Comparison of ENCODE assay signal across 28 cellular contexts in genomic region chr1:4066860-4067599, GRCh38.
DNase-seq lines count a peak whose midpoint lies in the region; ATAC-seq, FAIRE-seq and TF ChIP-seq lines count a peak whose summit lies in the region.
"Had no signal": no experiment of that assay in that cellular context is flagged by ENCODE, and none has a peak within 500 bp of the region (broad histone marks: within the 10 kb centered on the region; RNA-seq: fewer than 3 reads in every experiment).

No MANE protein-coding gene starts in this region.

- H3K27ac ChIP-seq in H9 (ENCODE audit: insufficient read length, low read depth, low read length) (no peak overlapping the region), HEK293 (ENCODE audit: extremely low read depth, low read depth, low read length) (no peak overlapping the region), K562 (ENCODE audit: extremely low read depth, low read depth, low read length) (no peak overlapping the region), mesenchymal stem cell (ENCODE audit: low read length, poor library complexity, severe bottlenecking) (no peak overlapping the region), OCI-LY7 (ENCODE audit: low read depth, low read length, poor library complexity, severe bottlenecking) (no peak overlapping the region)
- H3K27ac ChIP-seq: BLaER1 had no signal

- H4K5ac ChIP-seq in H9 (ENCODE audit: insufficient read length, low read depth, low read length): peak overlapping the region; percentile 59

- H2AK5ac ChIP-seq in H9 (ENCODE audit: insufficient read length, low read length): no peak overlapping the region
- H2AK5ac ChIP-seq in mesenchymal stem cell (ENCODE audit: low read length, severe bottlenecking): no peak overlapping the region

- no peak overlapping the region for H3K56ac ChIP-seq in H9 (ENCODE audit: insufficient read length, low read depth, low read length)

- TF ChIP-seq POLR2A in K562 (conservative IDR thresholded peaks at IDR 0.05): no peak
- no peak for TF ChIP-seq POLR2A in GM12892 (IDR thresholded peaks at IDR 0.05; ENCODE audit: low read depth, low read length)

- H2BK15ac ChIP-seq in H9 (ENCODE audit: low read depth, low read length): no peak overlapping the region
- no peak overlapping the region for H2BK15ac ChIP-seq in mesenchymal stem cell (ENCODE audit: low read depth, poor library complexity, severe bottlenecking)

- no peak for TF ChIP-seq CTCF in H9 (conservative IDR thresholded peaks at IDR 0.05)
- no peak for TF ChIP-seq CTCF in HEK293 (tag by site-specific recombination; IDR thresholded peaks at IDR 0.05)
- TF ChIP-seq CTCF in K562 (IDR thresholded peaks at IDR 0.05 in 2 of 3, conservative IDR thresholded peaks at IDR 0.05 in 1 of 3; ENCODE audit: insufficient read depth in 2 of 3, low read depth in 1 of 3, low read length in 3 of 3): no peak
- TF ChIP-seq CTCF in OCI-LY7 (conservative IDR thresholded peaks at IDR 0.05; ENCODE audit: low read length): no peak

- H2BK120ac ChIP-seq in H9 (ENCODE audit: low read depth, low read length, poor library complexity, severe bottlenecking) (no peak overlapping the region), mesenchymal stem cell (ENCODE audit: low read depth, low read length) (no peak overlapping the region)

- H2AFZ ChIP-seq in H9 (ENCODE audit: low read length) (no peak overlapping the region), K562 (ENCODE audit: low read depth, low read length) (no peak overlapping the region), mesenchymal stem cell (ENCODE audit: low read depth, low read length) (no peak overlapping the region), OCI-LY7 (ENCODE audit: low read length) (no peak overlapping the region)

- H3K14ac ChIP-seq in H9 (ENCODE audit: insufficient read depth, low read length) (no peak overlapping the region), mesenchymal stem cell (ENCODE audit: low read length in 2 of 2) (no peak overlapping the region)

- H3K9me3 Mint-ChIP-seq in H9: no peaks in the 10 kb centered on the region
- no peaks in the 10 kb centered on the region for H3K9me3 Mint-ChIP-seq in activated naive CD4-positive, alpha-beta T cell treated with anti-CD3 and anti-CD28 coated beads for 36 hours
- H3K9me3 Mint-ChIP-seq: CD4-positive, alpha-beta memory T cell; CD4-positive, CD25-positive, alpha-beta regulatory T cell; CD8-positive, alpha-beta memory T cell had no signal

- ATAC-seq in K562 (no peak), HG03108 (IDR thresholded peaks at IDR 0.05; ENCODE audit: unreplicated experiment) (no peak)
- ATAC-seq: GM12878 had no signal

- H3K4me3 Mint-ChIP-seq in H9: no peak overlapping the region
- no peak overlapping the region for H3K4me3 Mint-ChIP-seq in activated naive CD4-positive, alpha-beta T cell treated with anti-CD3 and anti-CD28 coated beads for 36 hours
- H3K4me3 Mint-ChIP-seq: CD14-positive monocyte; CD4-positive, alpha-beta memory T cell; CD4-positive, CD25-positive, alpha-beta regulatory T cell; CD8-positive, alpha-beta memory T cell had no signal

- no peak overlapping the region for H3K23ac ChIP-seq in H9 (ENCODE audit: insufficient read length, low read depth, low read length)
- no peak overlapping the region for H3K23ac ChIP-seq in mesenchymal stem cell (ENCODE audit: low read length in 2 of 2)

- H3K4me1 ChIP-seq in H9 (ENCODE audit: insufficient read depth, low read length) (peaks cover 10% of the 10 kb centered on the region; the same call in 1 of the 2 replicates), HEK293 (ENCODE audit: control insufficient read depth, insufficient read depth, low read length) (no peaks in the 10 kb centered on the region), K562 (replicated peaks in 1 of 2; ENCODE audit: control insufficient read depth in 2 of 2, insufficient read depth in 2 of 2, low read length in 2 of 2) (peaks cover 0 to 4% of the 10 kb centered on the region in 2 experiments; a peak in 1 of 5 replicates), mesenchymal stem cell (ENCODE audit: control insufficient read depth, insufficient read depth, low read depth, low read length) (no peaks in the 10 kb centered on the region), OCI-LY7 (ENCODE audit: insufficient read depth, low read length, poor library complexity, severe bottlenecking) (peaks cover 30% of the 10 kb centered on the region)
- H3K4me1 ChIP-seq: BE2C had no signal

- H3K9me3 ChIP-seq in H9 (ENCODE audit: control insufficient read depth, low read depth, low read length) (no peaks in the 10 kb centered on the region), HEK293 (ENCODE audit: control insufficient read depth, insufficient read depth, low read depth, low read length) (no peaks in the 10 kb centered on the region), K562 (replicated peaks; ENCODE audit: control insufficient read depth, insufficient read depth, low read depth, low read length) (peaks cover 2% of the 10 kb centered on the region; the same call in 1 of the 2 replicates), mesenchymal stem cell (ENCODE audit: control insufficient read depth, low read length) (no peaks in the 10 kb centered on the region), OCI-LY7 (ENCODE audit: low read length) (no peaks in the 10 kb centered on the region)
- H3K9me3 ChIP-seq: BE2C, BLaER1 had no signal

- H4K20me1 ChIP-seq in H9 (ENCODE audit: control insufficient read depth, insufficient read depth, insufficient read length) (no peaks in the 10 kb centered on the region), K562 (replicated peaks; ENCODE audit: control insufficient read depth, insufficient read depth, low read length) (no peaks in the 10 kb centered on the region), OCI-LY7 (ENCODE audit: insufficient read depth, low read length) (no peaks in the 10 kb centered on the region)
- H4K20me1 ChIP-seq: BLaER1 had no signal

- 100% methylated on average over 1 of the region's 3 CpGs for WGBS in H9 (ENCODE audit: extremely low coverage, insufficient read length, low lambda C conversion rate)
- WGBS in K562 (ENCODE audit: insufficient coverage, low coverage, missing lambda C conversion rate): 4% methylated on average over 3 of the region's 3 CpGs
- WGBS in mesenchymal stem cell: 72% methylated on average over 3 of the region's 3 CpGs

- no peak overlapping the region for H2BK20ac ChIP-seq in H9 (ENCODE audit: low read depth, low read length, poor library complexity, severe bottlenecking)

- no peaks in the 10 kb centered on the region for H3K36me3 ChIP-seq in HEK293 (ENCODE audit: control insufficient read depth in 2 of 2, insufficient read depth in 1 of 2, low read length in 2 of 2)
- no peaks in the 10 kb centered on the region for H3K36me3 ChIP-seq in K562 (ENCODE audit: control insufficient read depth, insufficient read depth, low read length)
- no peaks in the 10 kb centered on the region for H3K36me3 ChIP-seq in mesenchymal stem cell (ENCODE audit: control insufficient read depth in 1 of 2, insufficient read depth in 2 of 2, low read depth in 1 of 2, low read length in 2 of 2)
- no peaks in the 10 kb centered on the region for H3K36me3 ChIP-seq in OCI-LY7 (ENCODE audit: insufficient read depth, low read length)
- H3K36me3 ChIP-seq: BE2C, BLaER1 had no signal

- H3K4ac ChIP-seq in H9 (ENCODE audit: low read depth, low read length) (no peak overlapping the region), mesenchymal stem cell (ENCODE audit: low read depth in 1 of 2, low read length in 2 of 2) (no peak overlapping the region)

- CTCF ChIA-PET in HEK293 (lab: Yijun Ruan, JAX) (no interaction called here), K562 (lab: Yijun Ruan, JAX; ENCODE audit: low intra/inter-chr PET ratio) (no interaction called here), OCI-LY7 (lab: Charles Lee; ENCODE audit: unreplicated experiment) (no interaction called here)
- CTCF ChIA-PET in activated naive CD4-positive, alpha-beta T cell treated with anti-CD3 and anti-CD28 coated beads for 36 hours (lab: Charles Lee): no interaction called here

- in situ Hi-C loops in K562 (cut with MboI): no loop called here

- H3K27me3 ChIP-seq in H9 (ENCODE audit: insufficient read depth, low read length) (no peaks in the 10 kb centered on the region), K562 (ENCODE audit: control insufficient read depth in 2 of 2, insufficient read depth in 2 of 2, low read length in 2 of 2) (peaks cover 1 to 10% of the 10 kb centered on the region in 2 experiments; a peak in 3 of 5 replicates), mesenchymal stem cell (ENCODE audit: control insufficient read depth in 1 of 2, insufficient read depth in 1 of 2, low read length in 2 of 2) (no peaks in the 10 kb centered on the region)
- H3K27me3 ChIP-seq: BE2C, BLaER1 had no signal

- H3K9ac ChIP-seq in H9 (ENCODE audit: extremely low read depth, insufficient read length, low read length) (no peak overlapping the region), K562 (ENCODE audit: insufficient read depth in 1 of 2, low read depth in 2 of 2, low read length in 2 of 2) (no peak overlapping the region), mesenchymal stem cell (ENCODE audit: low read length) (no peak overlapping the region)
- H3K9ac ChIP-seq: BLaER1 had no signal

- H3K27ac Mint-ChIP-seq in H9: no peak overlapping the region
- no peak overlapping the region for H3K27ac Mint-ChIP-seq in activated naive CD4-positive, alpha-beta T cell treated with anti-CD3 and anti-CD28 coated beads for 36 hours
- H3K27ac Mint-ChIP-seq: CD14-positive monocyte; CD4-positive, alpha-beta memory T cell; CD4-positive, CD25-positive, alpha-beta regulatory T cell; CD8-positive, alpha-beta memory T cell had no signal

- H3K79me2 ChIP-seq in H9 (ENCODE audit: insufficient read depth, low read length) (no peaks in the 10 kb centered on the region), K562 (ENCODE audit: control insufficient read depth, insufficient read depth, low read length) (no peaks in the 10 kb centered on the region), OCI-LY7 (ENCODE audit: insufficient read depth, low read depth, low read length) (no peaks in the 10 kb centered on the region)

- H2BK12ac ChIP-seq in H9 (ENCODE audit: insufficient read length, low read depth, low read length) (peak overlapping the region; percentile 7), mesenchymal stem cell (ENCODE audit: low read length in 2 of 2) (no peak overlapping the region)

- peaks cover 3% of the 10 kb centered on the region for H3K27me3 Mint-ChIP-seq in H9 (ENCODE audit: low read depth)
- H3K27me3 Mint-ChIP-seq in activated naive CD4-positive, alpha-beta T cell treated with anti-CD3 and anti-CD28 coated beads for 36 hours (ENCODE audit: low read depth): peaks cover 7% of the 10 kb centered on the region

- intact Hi-C loops in K562 (cut with micrococcal nuclease): no loop called here
- intact Hi-C loops in OCI-LY7 (cut with micrococcal nuclease; ENCODE audit: unreplicated experiment): no loop called here
- intact Hi-C loops in activated naive CD4-positive, alpha-beta T cell treated with anti-CD3 and anti-CD28 coated beads for 36 hours (cut with micrococcal nuclease): no loop called here

- TF ChIP-seq RAD21 in K562 (CRISPR knock-in tag; conservative IDR thresholded peaks at IDR 0.05 in 1 of 2, IDR thresholded peaks at IDR 0.05 in 1 of 2): no peak

- POLR2A ChIA-PET in HEK293 (lab: Yijun Ruan, JAX): no interaction called here
- POLR2A ChIA-PET in K562 (lab: Yijun Ruan, JAX): no interaction called here
- POLR2A ChIA-PET in OCI-LY7 (lab: Charles Lee): no interaction called here

- H4K91ac ChIP-seq in H9 (ENCODE audit: insufficient read length, low read depth, low read length) (no peak overlapping the region), mesenchymal stem cell (ENCODE audit: low read length) (peak overlapping the region; percentile 2)

- FAIRE-seq in K562 (lab: Jason Lieb, UNC) (no peak), GM12892 (lab: Jason Lieb, UNC) (no peak)
- FAIRE-seq: A204.1, GM12878, GM19239 had no signal

- no peaks in the 10 kb centered on the region for H3K9me2 ChIP-seq in OCI-LY7 (ENCODE audit: insufficient read depth, low read length)

- no peak for TF ChIP-seq EP300 in K562 (IDR thresholded peaks at IDR 0.05; ENCODE audit: low read length)

- no peaks in the 10 kb centered on the region for H3K23me2 ChIP-seq in H9 (ENCODE audit: insufficient read length, low read depth, low read length, poor library complexity, severe bottlenecking)

- H3K18ac ChIP-seq in H9 (ENCODE audit: insufficient read length, low read depth, low read length) (no peak overlapping the region), mesenchymal stem cell (ENCODE audit: low read depth in 1 of 2, low read length in 2 of 2) (no peak overlapping the region)

- H3K4me2 ChIP-seq in H9 (ENCODE audit: insufficient read depth, insufficient read length, low read length) (no peak overlapping the region), K562 (ENCODE audit: insufficient read depth, low read length) (no peak overlapping the region), mesenchymal stem cell (ENCODE audit: low read length, poor library complexity, severe bottlenecking) (no peak overlapping the region), OCI-LY7 (ENCODE audit: low read length) (no peak overlapping the region)
- H3K4me2 ChIP-seq: BLaER1 had no signal

- H3K79me1 ChIP-seq in H9 (ENCODE audit: insufficient read depth, low read depth, low read length, poor library complexity, severe bottlenecking) (no peaks in the 10 kb centered on the region), mesenchymal stem cell (replicated peaks; ENCODE audit: low read length, poor library complexity, severe bottlenecking) (no peaks in the 10 kb centered on the region)

- H3K36me3 Mint-ChIP-seq in H9 (ENCODE audit: insufficient read depth in 1 of 3, low read depth in 3 of 3): no peaks in the 10 kb centered on the region; a peak in 1 of 7 replicates
- no peaks in the 10 kb centered on the region for H3K36me3 Mint-ChIP-seq in activated naive CD4-positive, alpha-beta T cell treated with anti-CD3 and anti-CD28 coated beads for 36 hours (ENCODE audit: low read depth)
- H3K36me3 Mint-ChIP-seq: CD14-positive monocyte; CD4-positive, alpha-beta memory T cell; CD4-positive, CD25-positive, alpha-beta regulatory T cell; CD8-positive, alpha-beta memory T cell had no signal

- H3K4me3 ChIP-seq in HEK293 (ENCODE audit: low read depth, low read length): no peak overlapping the region
- no peak overlapping the region for H3K4me3 ChIP-seq in K562
- no peak overlapping the region for H3K4me3 ChIP-seq in mesenchymal stem cell (ENCODE audit: insufficient read depth in 1 of 2, low read depth in 1 of 2, low read length in 2 of 2)
- H3K4me3 ChIP-seq in OCI-LY7 (ENCODE audit: low read depth, low read length, poor library complexity, severe bottlenecking): no peak overlapping the region
- H3K4me3 ChIP-seq: BLaER1, GM12878 had no signal

- no peak overlapping the region for H3T11ph ChIP-seq in H9 (ENCODE audit: low read length)

- DNase-seq in H9 (no peak), K562 (ENCODE audit: extremely low read depth in 1 of 4, low spot score in 3 of 4) (no peak), mesenchymal stem cell (no peak), OCI-LY7 (ENCODE audit: low spot score) (no peak), GM12892 (ENCODE audit: insufficient read length) (no peak)
- no peak for DNase-seq in activated naive CD4-positive, alpha-beta T cell treated with anti-CD3 and anti-CD28 coated beads for 36 hours
- DNase-seq: 8988T; ACHN; BE2C; C1 segment of cervical spinal cord; CD4-positive, alpha-beta memory T cell; CD4-positive, CD25-positive, alpha-beta regulatory T cell; CD8-positive, alpha-beta memory T cell; COR-L47; DMS 273 treated with DMSO at 0.1 percent for 48 hours; DMS153; DMS53; DMS79; DND-41; EL; GDM1 had no signal

- H3K4me1 Mint-ChIP-seq in H9: peaks cover 18 to 38% of the 10 kb centered on the region in 2 experiments
- no peaks in the 10 kb centered on the region for H3K4me1 Mint-ChIP-seq in activated naive CD4-positive, alpha-beta T cell treated with anti-CD3 and anti-CD28 coated beads for 36 hours (ENCODE audit: low read depth)
- H3K4me1 Mint-ChIP-seq: CD14-positive monocyte; CD4-positive, alpha-beta memory T cell; CD4-positive, CD25-positive, alpha-beta regulatory T cell; CD8-positive, alpha-beta memory T cell had no signal

- H3K9me1 ChIP-seq in K562 (ENCODE audit: control insufficient read depth, insufficient read depth, low read length): no peaks in the 10 kb centered on the region

- peak overlapping the region; percentile 94 for H4K8ac ChIP-seq in H9 (replicated peaks; ENCODE audit: insufficient read length, low read depth, low read length)
- no peak overlapping the region for H4K8ac ChIP-seq in mesenchymal stem cell (ENCODE audit: low read length)

- H2BK5ac ChIP-seq in H9 (ENCODE audit: insufficient read length, low read length) (no peak overlapping the region), mesenchymal stem cell (ENCODE audit: low read depth, low read length, poor library complexity, severe bottlenecking) (no peak overlapping the region)

- BruUV-seq in K562 (replicated peaks; lab: Mats Ljungman, UMichigan) (no TSS peak), OCI-LY7 (replicated peaks; lab: Mats Ljungman, UMichigan) (no TSS peak)
